Comparison of ENCODE assay signal across 2 cellular contexts in the genomic region with DNA sequence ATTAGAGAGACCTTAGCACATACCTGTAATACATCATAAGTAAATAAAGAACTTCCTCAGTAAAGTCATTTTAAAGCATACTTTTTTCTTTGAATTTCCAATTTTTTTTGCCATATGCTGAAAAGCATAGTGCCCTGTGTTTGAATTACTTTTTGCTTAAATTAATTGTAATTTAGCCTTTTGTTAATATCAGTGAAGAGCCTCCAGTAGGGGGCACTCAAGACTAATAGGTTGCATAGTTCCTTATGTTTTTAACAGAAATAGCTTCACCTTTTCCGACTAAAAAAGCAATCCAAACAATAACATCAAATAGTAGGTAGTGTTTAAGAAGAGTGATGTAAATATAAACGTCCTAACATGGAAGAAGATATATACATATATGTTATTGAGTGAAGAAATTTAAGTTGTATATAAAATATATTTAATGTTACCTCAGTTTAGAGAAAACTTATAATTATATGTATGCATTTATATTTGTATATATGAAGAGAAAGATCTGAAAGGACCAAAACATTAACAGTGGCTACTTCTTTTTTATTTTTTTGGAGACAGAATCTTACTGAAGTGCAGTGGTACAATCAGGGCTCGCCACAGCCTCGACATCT.
TF ChIP-seq lines count a peak whose summit lies in the region.

No MANE protein-coding gene starts in this region.

TF ChIP-seq in HEK293, 187 proteins besides CTCF, POLR2A, EP300 and RAD21:
- TF ChIP-seq, protein P1, sequence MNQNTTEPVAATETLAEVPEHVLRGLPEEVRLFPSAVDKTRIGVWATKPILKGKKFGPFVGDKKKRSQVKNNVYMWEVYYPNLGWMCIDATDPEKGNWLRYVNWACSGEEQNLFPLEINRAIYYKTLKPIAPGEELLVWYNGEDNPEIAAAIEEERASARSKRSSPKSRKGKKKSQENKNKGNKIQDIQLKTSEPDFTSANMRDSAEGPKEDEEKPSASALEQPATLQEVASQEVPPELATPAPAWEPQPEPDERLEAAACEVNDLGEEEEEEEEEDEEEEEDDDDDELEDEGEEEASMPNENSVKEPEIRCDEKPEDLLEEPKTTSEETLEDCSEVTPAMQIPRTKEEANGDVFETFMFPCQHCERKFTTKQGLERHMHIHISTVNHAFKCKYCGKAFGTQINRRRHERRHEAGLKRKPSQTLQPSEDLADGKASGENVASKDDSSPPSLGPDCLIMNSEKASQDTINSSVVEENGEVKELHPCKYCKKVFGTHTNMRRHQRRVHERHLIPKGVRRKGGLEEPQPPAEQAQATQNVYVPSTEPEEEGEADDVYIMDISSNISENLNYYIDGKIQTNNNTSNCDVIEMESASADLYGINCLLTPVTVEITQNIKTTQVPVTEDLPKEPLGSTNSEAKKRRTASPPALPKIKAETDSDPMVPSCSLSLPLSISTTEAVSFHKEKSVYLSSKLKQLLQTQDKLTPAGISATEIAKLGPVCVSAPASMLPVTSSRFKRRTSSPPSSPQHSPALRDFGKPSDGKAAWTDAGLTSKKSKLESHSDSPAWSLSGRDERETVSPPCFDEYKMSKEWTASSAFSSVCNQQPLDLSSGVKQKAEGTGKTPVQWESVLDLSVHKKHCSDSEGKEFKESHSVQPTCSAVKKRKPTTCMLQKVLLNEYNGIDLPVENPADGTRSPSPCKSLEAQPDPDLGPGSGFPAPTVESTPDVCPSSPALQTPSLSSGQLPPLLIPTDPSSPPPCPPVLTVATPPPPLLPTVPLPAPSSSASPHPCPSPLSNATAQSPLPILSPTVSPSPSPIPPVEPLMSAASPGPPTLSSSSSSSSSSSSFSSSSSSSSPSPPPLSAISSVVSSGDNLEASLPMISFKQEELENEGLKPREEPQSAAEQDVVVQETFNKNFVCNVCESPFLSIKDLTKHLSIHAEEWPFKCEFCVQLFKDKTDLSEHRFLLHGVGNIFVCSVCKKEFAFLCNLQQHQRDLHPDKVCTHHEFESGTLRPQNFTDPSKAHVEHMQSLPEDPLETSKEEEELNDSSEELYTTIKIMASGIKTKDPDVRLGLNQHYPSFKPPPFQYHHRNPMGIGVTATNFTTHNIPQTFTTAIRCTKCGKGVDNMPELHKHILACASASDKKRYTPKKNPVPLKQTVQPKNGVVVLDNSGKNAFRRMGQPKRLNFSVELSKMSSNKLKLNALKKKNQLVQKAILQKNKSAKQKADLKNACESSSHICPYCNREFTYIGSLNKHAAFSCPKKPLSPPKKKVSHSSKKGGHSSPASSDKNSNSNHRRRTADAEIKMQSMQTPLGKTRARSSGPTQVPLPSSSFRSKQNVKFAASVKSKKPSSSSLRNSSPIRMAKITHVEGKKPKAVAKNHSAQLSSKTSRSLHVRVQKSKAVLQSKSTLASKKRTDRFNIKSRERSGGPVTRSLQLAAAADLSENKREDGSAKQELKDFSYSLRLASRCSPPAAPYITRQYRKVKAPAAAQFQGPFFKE (tag by site-specific recombination; IDR thresholded peaks at IDR 0.05; ENCODE audit: borderline replicate concordance) = no peak
- TF ChIP-seq ZNF654 (tag by site-specific recombination; IDR thresholded peaks at IDR 0.05; ENCODE audit: low read depth) = peak; percentile 73
- 0 out of 2 replicates have a peak, but pooled peaks have one; percentile 45 for TF ChIP-seq ZNF660 (tag by site-specific recombination; IDR thresholded peaks at IDR 0.05)
- no peak for TF ChIP-seq ZNF423 (tag by site-specific recombination; IDR thresholded peaks at IDR 0.05)

TF ChIP-seq in K562, 482 proteins besides CTCF, POLR2A, EP300 and RAD21:
- no peak for TF ChIP-seq FOXJ3 (CRISPR knock-in tag; IDR thresholded peaks at IDR 0.05)
- peak in 1 of 2 experiments; percentile 48 for TF ChIP-seq NCOA2 (IDR thresholded peaks at IDR 0.05; ENCODE audit: partially characterized antibody in 2 of 2)
- TF ChIP-seq, protein P2, sequence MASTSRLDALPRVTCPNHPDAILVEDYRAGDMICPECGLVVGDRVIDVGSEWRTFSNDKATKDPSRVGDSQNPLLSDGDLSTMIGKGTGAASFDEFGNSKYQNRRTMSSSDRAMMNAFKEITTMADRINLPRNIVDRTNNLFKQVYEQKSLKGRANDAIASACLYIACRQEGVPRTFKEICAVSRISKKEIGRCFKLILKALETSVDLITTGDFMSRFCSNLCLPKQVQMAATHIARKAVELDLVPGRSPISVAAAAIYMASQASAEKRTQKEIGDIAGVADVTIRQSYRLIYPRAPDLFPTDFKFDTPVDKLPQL (IDR thresholded peaks at IDR 0.05; ENCODE audit: extremely low read depth, insufficient read length) = no peak
- peak; percentile 33; the same call in 1 of the 2 replicates for TF ChIP-seq GATAD2B (IDR thresholded peaks at IDR 0.05; ENCODE audit: borderline replicate concordance)
- TF ChIP-seq BRCA1 (IDR thresholded peaks at IDR 0.05) = no peak
- TF ChIP-seq BRCA1 (CRISPR knock-in tag; IDR thresholded peaks at IDR 0.05) = no peak
- TF ChIP-seq, protein P3, sequence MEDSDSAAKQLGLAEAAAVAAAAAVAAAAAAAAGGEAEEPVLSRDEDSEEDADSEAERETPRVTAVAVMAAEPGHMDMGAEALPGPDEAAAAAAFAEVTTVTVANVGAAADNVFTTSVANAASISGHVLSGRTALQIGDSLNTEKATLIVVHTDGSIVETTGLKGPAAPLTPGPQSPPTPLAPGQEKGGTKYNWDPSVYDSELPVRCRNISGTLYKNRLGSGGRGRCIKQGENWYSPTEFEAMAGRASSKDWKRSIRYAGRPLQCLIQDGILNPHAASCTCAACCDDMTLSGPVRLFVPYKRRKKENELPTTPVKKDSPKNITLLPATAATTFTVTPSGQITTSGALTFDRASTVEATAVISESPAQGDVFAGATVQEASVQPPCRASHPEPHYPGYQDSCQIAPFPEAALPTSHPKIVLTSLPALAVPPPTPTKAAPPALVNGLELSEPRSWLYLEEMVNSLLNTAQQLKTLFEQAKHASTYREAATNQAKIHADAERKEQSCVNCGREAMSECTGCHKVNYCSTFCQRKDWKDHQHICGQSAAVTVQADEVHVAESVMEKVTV (CRISPR knock-in tag; IDR thresholded peaks at IDR 0.05) = peak; percentile 78
- TF ChIP-seq SMC3 (conservative IDR thresholded peaks at IDR 0.05; ENCODE audit: insufficient read depth, low read depth, low read length) = peak; percentile 43; the same call in 1 of the 2 replicates
- TF ChIP-seq TAF9B (IDR thresholded peaks at IDR 0.05; ENCODE audit: partially characterized antibody) = peak; percentile 29
- TF ChIP-seq KLF16 (IDR thresholded peaks at IDR 0.05) = peak; percentile 29; the same call in 1 of the 2 replicates
- TF ChIP-seq EWSR1 (IDR thresholded peaks at IDR 0.05; ENCODE audit: borderline replicate concordance, low read depth, partially characterized antibody) = peak; percentile 43
- TF ChIP-seq, protein P4, sequence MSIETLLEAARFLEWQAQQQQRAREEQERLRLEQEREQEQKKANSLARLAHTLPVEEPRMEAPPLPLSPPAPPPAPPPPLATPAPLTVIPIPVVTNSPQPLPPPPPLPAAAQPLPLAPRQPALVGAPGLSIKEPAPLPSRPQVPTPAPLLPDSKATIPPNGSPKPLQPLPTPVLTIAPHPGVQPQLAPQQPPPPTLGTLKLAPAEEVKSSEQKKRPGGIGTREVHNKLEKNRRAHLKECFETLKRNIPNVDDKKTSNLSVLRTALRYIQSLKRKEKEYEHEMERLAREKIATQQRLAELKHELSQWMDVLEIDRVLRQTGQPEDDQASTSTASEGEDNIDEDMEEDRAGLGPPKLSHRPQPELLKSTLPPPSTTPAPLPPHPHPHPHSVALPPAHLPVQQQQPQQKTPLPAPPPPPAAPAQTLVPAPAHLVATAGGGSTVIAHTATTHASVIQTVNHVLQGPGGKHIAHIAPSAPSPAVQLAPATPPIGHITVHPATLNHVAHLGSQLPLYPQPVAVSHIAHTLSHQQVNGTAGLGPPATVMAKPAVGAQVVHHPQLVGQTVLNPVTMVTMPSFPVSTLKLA (conservative IDR thresholded peaks at IDR 0.05) = 0 out of 4 replicates have a peak, but pooled peaks of 1 of the 2 experiments have one; percentile 27
- TF ChIP-seq, protein P5, sequence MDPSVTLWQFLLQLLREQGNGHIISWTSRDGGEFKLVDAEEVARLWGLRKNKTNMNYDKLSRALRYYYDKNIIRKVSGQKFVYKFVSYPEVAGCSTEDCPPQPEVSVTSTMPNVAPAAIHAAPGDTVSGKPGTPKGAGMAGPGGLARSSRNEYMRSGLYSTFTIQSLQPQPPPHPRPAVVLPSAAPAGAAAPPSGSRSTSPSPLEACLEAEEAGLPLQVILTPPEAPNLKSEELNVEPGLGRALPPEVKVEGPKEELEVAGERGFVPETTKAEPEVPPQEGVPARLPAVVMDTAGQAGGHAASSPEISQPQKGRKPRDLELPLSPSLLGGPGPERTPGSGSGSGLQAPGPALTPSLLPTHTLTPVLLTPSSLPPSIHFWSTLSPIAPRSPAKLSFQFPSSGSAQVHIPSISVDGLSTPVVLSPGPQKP (CRISPR knock-in tag; IDR thresholded peaks at IDR 0.05) = no peak
- peak; percentile 41 for TF ChIP-seq POLR2H (tag; IDR thresholded peaks at IDR 0.05; ENCODE audit: low read depth)
- no peak for TF ChIP-seq ILF3 (IDR thresholded peaks at IDR 0.05; ENCODE audit: borderline replicate concordance)
- TF ChIP-seq, protein P6, sequence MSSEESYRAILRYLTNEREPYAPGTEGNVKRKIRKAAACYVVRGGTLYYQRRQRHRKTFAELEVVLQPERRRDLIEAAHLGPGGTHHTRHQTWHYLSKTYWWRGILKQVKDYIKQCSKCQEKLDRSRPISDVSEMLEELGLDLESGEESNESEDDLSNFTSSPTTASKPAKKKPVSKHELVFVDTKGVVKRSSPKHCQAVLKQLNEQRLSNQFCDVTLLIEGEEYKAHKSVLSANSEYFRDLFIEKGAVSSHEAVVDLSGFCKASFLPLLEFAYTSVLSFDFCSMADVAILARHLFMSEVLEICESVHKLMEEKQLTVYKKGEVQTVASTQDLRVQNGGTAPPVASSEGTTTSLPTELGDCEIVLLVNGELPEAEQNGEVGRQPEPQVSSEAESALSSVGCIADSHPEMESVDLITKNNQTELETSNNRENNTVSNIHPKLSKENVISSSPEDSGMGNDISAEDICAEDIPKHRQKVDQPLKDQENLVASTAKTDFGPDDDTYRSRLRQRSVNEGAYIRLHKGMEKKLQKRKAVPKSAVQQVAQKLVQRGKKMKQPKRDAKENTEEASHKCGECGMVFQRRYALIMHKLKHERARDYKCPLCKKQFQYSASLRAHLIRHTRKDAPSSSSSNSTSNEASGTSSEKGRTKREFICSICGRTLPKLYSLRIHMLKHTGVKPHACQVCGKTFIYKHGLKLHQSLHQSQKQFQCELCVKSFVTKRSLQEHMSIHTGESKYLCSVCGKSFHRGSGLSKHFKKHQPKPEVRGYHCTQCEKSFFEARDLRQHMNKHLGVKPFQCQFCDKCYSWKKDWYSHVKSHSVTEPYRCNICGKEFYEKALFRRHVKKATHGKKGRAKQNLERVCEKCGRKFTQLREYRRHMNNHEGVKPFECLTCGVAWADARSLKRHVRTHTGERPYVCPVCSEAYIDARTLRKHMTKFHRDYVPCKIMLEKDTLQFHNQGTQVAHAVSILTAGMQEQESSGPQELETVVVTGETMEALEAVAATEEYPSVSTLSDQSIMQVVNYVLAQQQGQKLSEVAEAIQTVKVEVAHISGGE (CRISPR knock-in tag; IDR thresholded peaks at IDR 0.05) = peak in 1 of 3 experiments; percentile 24; a peak in 1 of 6 replicates
- TF ChIP-seq DACH1 (IDR thresholded peaks at IDR 0.05; ENCODE audit: partially characterized antibody) = peak; percentile 51
